Comparison of ENCODE assay signal across 9 cellular contexts in genomic region chr9:135077497-135078200, GRCh38. TPM values are rescaled to one million over a fixed set of nuclear protein-coding genes. Genes with fewer than 3 reads are reported as not detected.
DNase-seq lines count a peak whose midpoint lies in the region; ATAC-seq and TF ChIP-seq lines count a peak whose summit lies in the region.
"Had no signal": no experiment of that assay in that cellular context is flagged by ENCODE, and none has a peak within 500 bp of the region (broad histone marks: within the 10 kb centered on the region; RNA-seq: fewer than 3 reads in every experiment).

No MANE protein-coding gene starts in this region.

- peak; percentile 39 for DNase-seq in activated naive CD8-positive, alpha-beta T cell treated with anti-CD3 and anti-CD28 coated beads, Interleukin-2, amount 10 ng/mL, durations not matched to agents 7 days and 5 days
- no peak for DNase-seq in activated naive CD8-positive, alpha-beta T cell treated with anti-CD3 and anti-CD28 coated beads for 36 hours
- DNase-seq in RPMI8226, result peak; percentile 80
- peak; percentile 68 for DNase-seq in hepatocyte (ENCODE audit: low spot score)
- DNase-seq in testis, result peak; percentile 43
- no peak for DNase-seq in central memory CD4-positive, alpha-beta T cell
- no peak for DNase-seq in C1 segment of cervical spinal cord (lab: John Stamatoyannopoulos, UW)
- DNase-seq in activated T-helper 1 cell treated with anti-CD3 and anti-CD28 coated beads, Interleukin-12 subunit alpha, Interleukin-12 subunit beta, Interleukin-2, Interleukin-4 antibody, amounts not matched to agents 30 ng/mL and 10 ng/mL and 1 ng/mL, durations not matched to agents 14 hours and 24 hours and 36 hours (ENCODE audit: low spot score), result no peak
- DNase-seq: CD4-positive, CD25-positive, alpha-beta regulatory T cell had no signal

- POLR2A ChIA-PET in activated naive CD8-positive, alpha-beta T cell treated with anti-CD3 and anti-CD28 coated beads, Interleukin-2, amount 10 ng/mL, durations not matched to agents 7 days and 5 days (lab: Charles Lee), result no interaction called here

- no peaks in the 10 kb centered on the region for H3K79me2 ChIP-seq in hepatocyte

- H3K27ac Mint-ChIP-seq in activated naive CD8-positive, alpha-beta T cell treated with anti-CD3 and anti-CD28 coated beads, Interleukin-2, amount 10 ng/mL, durations not matched to agents 7 days and 5 days, result no peak overlapping the region
- no peak overlapping the region for H3K27ac Mint-ChIP-seq in activated naive CD8-positive, alpha-beta T cell treated with anti-CD3 and anti-CD28 coated beads for 36 hours
- H3K27ac Mint-ChIP-seq in activated T-helper 1 cell treated with anti-CD3 and anti-CD28 coated beads, Interleukin-12 subunit alpha, Interleukin-12 subunit beta, Interleukin-2, Interleukin-4 antibody, amounts not matched to agents 30 ng/mL and 10 ng/mL and 1 ng/mL, durations not matched to agents 14 hours and 24 hours and 36 hours, result no peak overlapping the region
- H3K27ac Mint-ChIP-seq: CD4-positive, CD25-positive, alpha-beta regulatory T cell had no signal

- peaks cover 23% of the 10 kb centered on the region for H3K27me3 Mint-ChIP-seq in activated naive CD8-positive, alpha-beta T cell treated with anti-CD3 and anti-CD28 coated beads, Interleukin-2, amount 10 ng/mL, durations not matched to agents 7 days and 5 days
- peaks cover 39% of the 10 kb centered on the region for H3K27me3 Mint-ChIP-seq in activated naive CD8-positive, alpha-beta T cell treated with anti-CD3 and anti-CD28 coated beads for 36 hours
- H3K27me3 Mint-ChIP-seq in activated T-helper 1 cell treated with anti-CD3 and anti-CD28 coated beads, Interleukin-12 subunit alpha, Interleukin-12 subunit beta, Interleukin-2, Interleukin-4 antibody, amounts not matched to agents 30 ng/mL and 10 ng/mL and 1 ng/mL, durations not matched to agents 14 hours and 24 hours and 36 hours (ENCODE audit: insufficient read depth), result peaks cover 12% of the 10 kb centered on the region

- TF ChIP-seq POLR2A in testis (IDR thresholded peaks at IDR 0.05), result no peak

- no peaks in the 10 kb centered on the region for H3K9me2 ChIP-seq in hepatocyte (replicated peaks; ENCODE audit: insufficient read depth)

- H3K36me3 Mint-ChIP-seq in activated naive CD8-positive, alpha-beta T cell treated with anti-CD3 and anti-CD28 coated beads, Interleukin-2, amount 10 ng/mL, durations not matched to agents 7 days and 5 days, result no peaks in the 10 kb centered on the region
- H3K36me3 Mint-ChIP-seq in activated naive CD8-positive, alpha-beta T cell treated with anti-CD3 and anti-CD28 coated beads for 36 hours, result no peaks in the 10 kb centered on the region
- no peaks in the 10 kb centered on the region for H3K36me3 Mint-ChIP-seq in activated T-helper 1 cell treated with anti-CD3 and anti-CD28 coated beads, Interleukin-12 subunit alpha, Interleukin-12 subunit beta, Interleukin-2, Interleukin-4 antibody, amounts not matched to agents 30 ng/mL and 10 ng/mL and 1 ng/mL, durations not matched to agents 14 hours and 24 hours and 36 hours (ENCODE audit: low read depth)
- H3K36me3 Mint-ChIP-seq: CD4-positive, CD25-positive, alpha-beta regulatory T cell had no signal

- no peaks in the 10 kb centered on the region for H3K9me3 Mint-ChIP-seq in activated naive CD8-positive, alpha-beta T cell treated with anti-CD3 and anti-CD28 coated beads, Interleukin-2, amount 10 ng/mL, durations not matched to agents 7 days and 5 days
- no peaks in the 10 kb centered on the region for H3K9me3 Mint-ChIP-seq in activated naive CD8-positive, alpha-beta T cell treated with anti-CD3 and anti-CD28 coated beads for 36 hours
- no peaks in the 10 kb centered on the region for H3K9me3 Mint-ChIP-seq in activated T-helper 1 cell treated with anti-CD3 and anti-CD28 coated beads, Interleukin-12 subunit alpha, Interleukin-12 subunit beta, Interleukin-2, Interleukin-4 antibody, amounts not matched to agents 30 ng/mL and 10 ng/mL and 1 ng/mL, durations not matched to agents 14 hours and 24 hours and 36 hours
- H3K9me3 Mint-ChIP-seq: CD4-positive, CD25-positive, alpha-beta regulatory T cell had no signal

- WGBS in hepatocyte (ENCODE audit: low lambda C conversion rate, missing lambda C conversion rate), result 53% methylated on average over 12 of the region's 12 CpGs
- 58 to 60% methylated on average over 9 to 12 of the region's 12 CpGs for whole genome bisulfite sequencing in testis, 2 donors

- no peaks in the 10 kb centered on the region for H4K20me1 ChIP-seq in hepatocyte (ENCODE audit: insufficient read depth, poor library complexity, severe bottlenecking)

- peaks cover 48% of the 10 kb centered on the region for H3K27me3 ChIP-seq in hepatocyte
- no peaks in the 10 kb centered on the region for H3K27me3 ChIP-seq in testis

- no peak overlapping the region for H3K4me2 ChIP-seq in hepatocyte

- no peak overlapping the region for H2AFZ ChIP-seq in hepatocyte

- H3K9me3 ChIP-seq in hepatocyte (ENCODE audit: low read depth) (no peaks in the 10 kb centered on the region), testis (no peaks in the 10 kb centered on the region)

- TF ChIP-seq CTCF in hepatocyte (IDR thresholded peaks at IDR 0.05; ENCODE audit: poor library complexity) (no peak), testis (IDR thresholded peaks at IDR 0.05) (no peak)

- no peak overlapping the region for H3K27ac ChIP-seq in hepatocyte
- H3K27ac ChIP-seq in testis, result no peak overlapping the region

- no peak overlapping the region for H3K4me3 ChIP-seq in hepatocyte
- no peak overlapping the region for H3K4me3 ChIP-seq in testis

- H3K4me1 ChIP-seq in hepatocyte (ENCODE audit: insufficient read depth) (no peaks in the 10 kb centered on the region), testis (peaks cover 10% of the 10 kb centered on the region)

- H3K36me3 ChIP-seq in hepatocyte (replicated peaks; ENCODE audit: insufficient read depth, low read depth) (no peaks in the 10 kb centered on the region), testis (ENCODE audit: low read depth, missing control alignments) (no peaks in the 10 kb centered on the region)

- intact Hi-C loops in testis (cut with DNase I; ENCODE audit: low total_unique reads), result no loop called here
- intact Hi-C loops in activated T-helper 1 cell treated with anti-CD3 and anti-CD28 coated beads, Interleukin-12 subunit alpha, Interleukin-12 subunit beta, Interleukin-2, Interleukin-4 antibody, amounts not matched to agents 30 ng/mL and 10 ng/mL and 1 ng/mL, durations not matched to agents 14 hours and 24 hours and 36 hours (cut with micrococcal nuclease), result no loop called here

- H3K4me3 Mint-ChIP-seq in activated naive CD8-positive, alpha-beta T cell treated with anti-CD3 and anti-CD28 coated beads, Interleukin-2, amount 10 ng/mL, durations not matched to agents 7 days and 5 days, result no peak overlapping the region
- H3K4me3 Mint-ChIP-seq in activated naive CD8-positive, alpha-beta T cell treated with anti-CD3 and anti-CD28 coated beads for 36 hours, result no peak overlapping the region
- H3K4me3 Mint-ChIP-seq in activated T-helper 1 cell treated with anti-CD3 and anti-CD28 coated beads, Interleukin-12 subunit alpha, Interleukin-12 subunit beta, Interleukin-2, Interleukin-4 antibody, amounts not matched to agents 30 ng/mL and 10 ng/mL and 1 ng/mL, durations not matched to agents 14 hours and 24 hours and 36 hours, result no peak overlapping the region
- H3K4me3 Mint-ChIP-seq: CD4-positive, CD25-positive, alpha-beta regulatory T cell had no signal

- no peaks in the 10 kb centered on the region for H3K4me1 Mint-ChIP-seq in activated naive CD8-positive, alpha-beta T cell treated with anti-CD3 and anti-CD28 coated beads, Interleukin-2, amount 10 ng/mL, durations not matched to agents 7 days and 5 days
- H3K4me1 Mint-ChIP-seq in activated naive CD8-positive, alpha-beta T cell treated with anti-CD3 and anti-CD28 coated beads for 36 hours, result peaks cover 2% of the 10 kb centered on the region
- no peaks in the 10 kb centered on the region for H3K4me1 Mint-ChIP-seq in activated T-helper 1 cell treated with anti-CD3 and anti-CD28 coated beads, Interleukin-12 subunit alpha, Interleukin-12 subunit beta, Interleukin-2, Interleukin-4 antibody, amounts not matched to agents 30 ng/mL and 10 ng/mL and 1 ng/mL, durations not matched to agents 14 hours and 24 hours and 36 hours (ENCODE audit: low read depth)

- no peak for ATAC-seq in activated naive CD8-positive, alpha-beta T cell treated with anti-CD3 and anti-CD28 coated beads, Interleukin-2, amount 10 ng/mL, durations not matched to agents 7 days and 5 days (ENCODE audit: low read depth)

RNA-seq across cellular contexts. Expression of gene OLFM1, which starts 9.8 kb away (rescaled TPM):
- not detected for total RNA-seq in activated naive CD8-positive, alpha-beta T cell treated with anti-CD3 and anti-CD28 coated beads, Interleukin-2, amount 10 ng/mL, durations not matched to agents 7 days and 5 days
- not detected for total RNA-seq in activated naive CD8-positive, alpha-beta T cell treated with anti-CD3 and anti-CD28 coated beads for 36 hours
- total RNA-seq in hepatocyte (1.5 and 4.8 TPM in 2 replicates), testis (10 to 100 TPM; 13.9 to 24.4 TPM)
- polyA plus RNA-seq in hepatocyte (0.94 and 1.1 TPM in 2 replicates), testis (ENCODE audit: insufficient read depth, low read depth, low replicate concordance) (16.0 TPM)
- total RNA-seq in activated T-helper 1 cell treated with anti-CD3 and anti-CD28 coated beads, Interleukin-12 subunit alpha, Interleukin-12 subunit beta, Interleukin-2, Interleukin-4 antibody, amounts not matched to agents 30 ng/mL and 10 ng/mL and 1 ng/mL, durations not matched to agents 14 hours and 24 hours and 36 hours, result 0.47 and 0.66 TPM in 2 replicates
- total RNA-seq: CD4-positive, CD25-positive, alpha-beta regulatory T cell had no signal
- polyA plus RNA-seq: CD4-positive, CD25-positive, alpha-beta regulatory T cell had no signal

Comparison
In these comparisons a context has a peak if more than half of its experiments do, and no peak if none do; other contexts are left out.
1. DNase-seq: peak in activated naive CD8-positive, alpha-beta T cell treated with anti-CD3 and anti-CD28 coated beads, Interleukin-2, amount 10 ng/mL, durations not matched to agents 7 days and 5 days (single experiment), RPMI8226 (single experiment), hepatocyte (single experiment) and testis (single experiment); none in activated naive CD8-positive, alpha-beta T cell treated with anti-CD3 and anti-CD28 coated beads for 36 hours (single experiment), central memory CD4-positive, alpha-beta T cell (single experiment), C1 segment of cervical spinal cord (0 of 14) and activated T-helper 1 cell treated with anti-CD3 and anti-CD28 coated beads, Interleukin-12 subunit alpha, Interleukin-12 subunit beta, Interleukin-2, Interleukin-4 antibody, amounts not matched to agents 30 ng/mL and 10 ng/mL and 1 ng/mL, durations not matched to agents 14 hours and 24 hours and 36 hours (single experiment).